In genomic region chr3:52053307-52054304, GRCh38 we compare ENCODE assay signal across 7 cellular contexts. TPM values are rescaled to one million over a fixed set of nuclear protein-coding genes. Genes with fewer than 3 reads are reported as not detected.
DNase-seq lines count a peak whose midpoint lies in the region; ATAC-seq and TF ChIP-seq lines count a peak whose summit lies in the region.

No MANE protein-coding gene starts in this region.

- H3K27me3 ChIP-seq in endocrine pancreas (ENCODE audit: control insufficient read depth, insufficient read depth, low read length) (no peaks in the 10 kb centered on the region), transverse colon (no peaks in the 10 kb centered on the region)

- H3K36me3 Mint-ChIP-seq in HFFc6 (ENCODE audit: low read depth) (peaks cover 13% of the 10 kb centered on the region), neural crest cell (ENCODE audit: low read depth) (no peaks in the 10 kb centered on the region)

- H3K9ac ChIP-seq in endocrine pancreas (ENCODE audit: control insufficient read depth, insufficient read depth, low read length): peak overlapping the region; percentile 47

- H3K27ac ChIP-seq in transverse colon: peak overlapping the region; percentile 84 to 89 (median 86)

- H3K4me3 Mint-ChIP-seq in HFFc6 (peak overlapping the region; percentile 91), neural crest cell (peak overlapping the region; percentile 85)

- in situ Hi-C loops in transverse colon (cut with MboI; ENCODE audit: low pct_ligation_motif_present in 1 of 4, low pct_unique_long_range_greater_than_20kb in 1 of 4, low sequenced_read_pairs in 3 of 4): loop anchor here in 1 of 4 donors (10.0 kb wide), 1 partner anchor 49 kb away; no protein-coding TSS in a partner anchor

- H3K4me1 Mint-ChIP-seq in HFFc6 (ENCODE audit: low read depth) (peaks cover 46% of the 10 kb centered on the region), neural crest cell (peaks cover 27% of the 10 kb centered on the region)

- ATAC-seq in GM21515 (IDR thresholded peaks at IDR 0.05; ENCODE audit: unreplicated experiment): no peak

- TF ChIP-seq POLR2A in transverse colon (IDR thresholded peaks at IDR 0.05): no peak

- H3K9me3 Mint-ChIP-seq in HFFc6 (no peaks in the 10 kb centered on the region), neural crest cell (no peaks in the 10 kb centered on the region)

- TF ChIP-seq CTCF in HFFc6 (IDR thresholded peaks at IDR 0.05) (no peak; the same call in none of the 2 replicates), neural crest cell (conservative IDR thresholded peaks at IDR 0.05) (no peak), transverse colon (IDR thresholded peaks at IDR 0.05) (no peak)

- intact Hi-C loops in transverse colon (cut with DNase I; ENCODE audit: low total_unique reads): loop anchor here (5.0 to 10.0 kb wide), 2 partner anchors 49 to 69 kb away; no protein-coding TSS in a partner anchor

- H3K4me1 ChIP-seq in endocrine pancreas (ENCODE audit: control insufficient read depth, insufficient read depth, low read length): no peaks in the 10 kb centered on the region
- peaks cover 17 to 55% (median 45%) of the 10 kb centered on the region in 4 donors for H3K4me1 ChIP-seq in transverse colon

- WGBS in transverse colon (ENCODE audit: low coverage in 1 of 2), 2 donors: 79% methylated on average over 31 of the region's 31 CpGs; no CpG with 5 or more reads in 1 of the 2 donors

- DNase-seq in HFFc6: peak; percentile 47
- DNase-seq in activated CD4-positive, alpha-beta T cell treated with anti-CD3 and anti-CD28 coated beads for 48 hours: peak; percentile 58
- no peak for DNase-seq in neural crest cell (ENCODE audit: low read depth, low spot score)
- no peak for DNase-seq in transverse colon
- no peak for DNase-seq in NCI-H2081 (lab: John Stamatoyannopoulos, UW)

- no peaks in the 10 kb centered on the region for H3K9me3 ChIP-seq in endocrine pancreas (ENCODE audit: control insufficient read depth, low read length)
- no peaks in the 10 kb centered on the region for H3K9me3 ChIP-seq in transverse colon

- no peak for TF ChIP-seq EP300 in transverse colon (IDR thresholded peaks at IDR 0.05; ENCODE audit: low read depth)

- H3K27ac Mint-ChIP-seq in HFFc6 (peak overlapping the region; percentile 95), neural crest cell (ENCODE audit: unreplicated experiment) (peak overlapping the region; percentile 62)

- no peaks in the 10 kb centered on the region; the same call in 1 of the 2 replicates for H3K27me3 Mint-ChIP-seq in HFFc6 (ENCODE audit: insufficient read depth)
- H3K27me3 Mint-ChIP-seq in neural crest cell (ENCODE audit: low read depth): no peaks in the 10 kb centered on the region

- H3K36me3 ChIP-seq in endocrine pancreas (ENCODE audit: control insufficient read depth, insufficient read depth, low read length) (peaks cover 4% of the 10 kb centered on the region), transverse colon (peaks cover 0 to 16% (median 6%) of the 10 kb centered on the region in 4 donors)

- H3K4me3 ChIP-seq in endocrine pancreas (ENCODE audit: control insufficient read depth, insufficient read depth, low read length) (no peak overlapping the region), transverse colon (peak overlapping the region in 1 of 4 donors; percentile 34)

RNA-seq across cellular contexts. Expression of gene DUSP7, which starts 2.8 kb away (rescaled TPM):
- total RNA-seq in HFFc6 (2021; fragmentation: NEBNext Ultra II Directional; extraction: Animal tissue kit (Norgen Biotek cat#: 25700)): 10 to 100 TPM; 31.7 to 43.3 (median 37.4) TPM
- total RNA-seq in neural crest cell (24.2 and 24.3 TPM in 2 replicates), transverse colon (1 to 10 TPM; 2.2 to 8.2 (median 6.2) TPM)

RNA-seq across cellular contexts. Expression of gene RPL29, which starts 57.9 kb away (rescaled TPM):
- 1,000 to 10,000 TPM; 1,011 to 1,270 (median 1,111) TPM for total RNA-seq in HFFc6 (2021; fragmentation: NEBNext Ultra II Directional; extraction: Animal tissue kit (Norgen Biotek cat#: 25700))
- total RNA-seq in neural crest cell: 1,471 and 1,533 TPM in 2 replicates
- 1,000 to 10,000 TPM in 1 of 4 donors, 100 to 1,000 TPM in 3; 366 to 1,281 (median 746) TPM for total RNA-seq in transverse colon

Comparison
In these comparisons a context has a peak if more than half of its experiments do, and no peak if none do; other contexts are left out.
1. DNase-seq: peak in HFFc6 (single experiment) and activated CD4-positive, alpha-beta T cell treated with anti-CD3 and anti-CD28 coated beads for 48 hours (single experiment); none in neural crest cell (single experiment), transverse colon (single experiment) and NCI-H2081 (0 of 2).